ENCODE assay signal across 11 cellular contexts in genomic region chr19:50720921-50721291, GRCh38. TPM values are rescaled to one million over a fixed set of nuclear protein-coding genes. Genes with fewer than 3 reads are reported as not detected.
DNase-seq lines count a peak whose midpoint lies in the region; ATAC-seq and TF ChIP-seq lines count a peak whose summit lies in the region.
"Had no signal": no experiment of that assay in that cellular context is flagged by ENCODE, and none has a peak within 500 bp of the region (broad histone marks: within the 10 kb centered on the region; RNA-seq: fewer than 3 reads in every experiment).

No MANE protein-coding gene starts in this region.

- no peak overlapping the region for H3K4me3 ChIP-seq in Caco-2 (ENCODE audit: low read depth, low read length)
- no peak overlapping the region for H3K4me3 ChIP-seq in kidney epithelial cell (ENCODE audit: low read depth, low read length)

- H3K27ac ChIP-seq in substantia nigra (ENCODE audit: low read depth, low read length, poor library complexity, severe bottlenecking): no peak overlapping the region

- H3K36me3 Mint-ChIP-seq in Caco-2 (ENCODE audit: insufficient read depth, unreplicated experiment) (peaks cover 6% of the 10 kb centered on the region), WTC11 (no peaks in the 10 kb centered on the region)

- intact Hi-C loops in Caco-2 (cut with micrococcal nuclease; ENCODE audit: unreplicated experiment): loop anchor here (5.0 kb wide), 1 partner anchor 61 kb away; no protein-coding TSS in a partner anchor

- H3K27ac Mint-ChIP-seq in Caco-2 (ENCODE audit: unreplicated experiment) (no peak overlapping the region), WTC11 (no peak overlapping the region)

- no peaks in the 10 kb centered on the region for H3K4me1 ChIP-seq in Caco-2

- H3K9me3 Mint-ChIP-seq in Caco-2 (ENCODE audit: unreplicated experiment) (no peaks in the 10 kb centered on the region), WTC11 (no peaks in the 10 kb centered on the region)

- H3K4me3 Mint-ChIP-seq in Caco-2 (ENCODE audit: unreplicated experiment) (peak overlapping the region; percentile 52), WTC11 (peak overlapping the region; percentile 56)

- POLR2A ChIA-PET in Caco-2 (lab: Charles Lee): no interaction called here
- POLR2A ChIA-PET in WTC11 (lab: Charles Lee): interaction anchor here (0.8 to 0.9 kb wide), 2 partner anchors 61 to 210 kb away, joined by 3 read pairs; partner anchors contain the start of gene JOSD2

- H3K36me3 ChIP-seq in Caco-2 (ENCODE audit: control insufficient read depth, insufficient read depth, low read length): no peaks in the 10 kb centered on the region
- no peaks in the 10 kb centered on the region for H3K36me3 ChIP-seq in kidney epithelial cell (ENCODE audit: control insufficient read depth, insufficient read depth, low read length)

- H3K9me3 ChIP-seq in Caco-2: no peaks in the 10 kb centered on the region

- CTCF ChIA-PET in Caco-2 (lab: Charles Lee) (interaction anchor here (0.6 to 1.2 kb wide), 3 partner anchors 22 to 63 kb away, joined by 3 to 7 read pairs (median 4); no protein-coding TSS in a partner anchor), WTC11 (lab: Charles Lee) (interaction anchor here (0.5 to 6.7 kb wide), 15 partner anchors 17 to 376 kb away, joined by 3 to 195 read pairs (median 4); no protein-coding TSS in a partner anchor)

- peaks cover 40% of the 10 kb centered on the region for H3K27me3 Mint-ChIP-seq in Caco-2 (ENCODE audit: insufficient read depth, unreplicated experiment)
- H3K27me3 Mint-ChIP-seq in WTC11 (ENCODE audit: low read depth): peaks cover 48% of the 10 kb centered on the region

- DNase-seq in Caco-2 (peak in 1 of 2 experiments; percentile 18), KBM-7 (peak; percentile 47), WTC11 (ENCODE audit: low spot score) (peak; percentile 36), kidney epithelial cell (ENCODE audit: low read depth) (no peak), T-helper 9 cell (no peak), NCI-H1417 (lab: John Stamatoyannopoulos, UW) (no peak), cerebellar nuclear complex (lab: John Stamatoyannopoulos, UW) (no peak), substantia nigra (lab: John Stamatoyannopoulos, UW) (no peak)
- DNase-seq: activated CD4-positive, alpha-beta T cell treated with anti-CD3 and anti-CD28 coated beads, Interleukin-2, amount 50 U/mL, for 48 hours; NCI-H1092 had no signal

- H3K4me1 Mint-ChIP-seq in Caco-2 (ENCODE audit: low read depth, unreplicated experiment): peaks cover 10% of the 10 kb centered on the region
- H3K4me1 Mint-ChIP-seq in WTC11: peaks cover 45% of the 10 kb centered on the region

- in situ Hi-C loops in KBM-7 (cut with MboI; ENCODE audit: low pct_unique_long_range_greater_than_20kb, low sequenced_read_pairs): no loop called here

- ATAC-seq in WTC11: no peak

- peak in 1 of 2 experiments; percentile 22 for TF ChIP-seq CTCF in Caco-2 (IDR thresholded peaks at IDR 0.05; ENCODE audit: insufficient read depth in 1 of 2, low read depth in 1 of 2, low read length in 1 of 2, severe bottlenecking in 1 of 2, unreplicated experiment in 1 of 2)
- TF ChIP-seq CTCF in WTC11 (IDR thresholded peaks at IDR 0.05): no peak
- TF ChIP-seq CTCF in kidney epithelial cell (IDR thresholded peaks at IDR 0.05; ENCODE audit: insufficient read depth, low read length, poor library complexity, severe bottlenecking): peak; percentile 2

- H3K27me3 ChIP-seq in Caco-2 (replicated peaks; ENCODE audit: control insufficient read depth, insufficient read depth, low read length): peaks cover 2% of the 10 kb centered on the region
- H3K27me3 ChIP-seq in kidney epithelial cell (ENCODE audit: control insufficient read depth, insufficient read depth, low read length): peaks cover 28% of the 10 kb centered on the region

- BruUV-seq in Caco-2 (replicated peaks; lab: Mats Ljungman, UMichigan): no TSS peak

TF ChIP-seq in WTC11, 78 proteins besides CTCF, POLR2A, EP300 and RAD21 (continues in another document):
- TF ChIP-seq NR2C2 (CRISPR knock-in tag; IDR thresholded peaks at IDR 0.05) (no peak), STAT6 (CRISPR knock-in tag; conservative IDR thresholded peaks at IDR 0.05; ENCODE audit: low read depth) (no peak), ZNF232 (CRISPR knock-in tag; IDR thresholded peaks at IDR 0.05) (no peak), GABPB1 (CRISPR knock-in tag; IDR thresholded peaks at IDR 0.05) (no peak), TEAD1 (CRISPR knock-in tag; IDR thresholded peaks at IDR 0.05) (no peak), SMAD4 (CRISPR knock-in tag; IDR thresholded peaks at IDR 0.05) (no peak), ATF3 (CRISPR knock-in tag; conservative IDR thresholded peaks at IDR 0.05) (no peak), JUN (CRISPR knock-in tag; IDR thresholded peaks at IDR 0.05) (no peak), ZNF317 (CRISPR knock-in tag; IDR thresholded peaks at IDR 0.05; ENCODE audit: borderline replicate concordance, low read depth) (no peak), USF1 (CRISPR knock-in tag; IDR thresholded peaks at IDR 0.05) (no peak), MXD4 (CRISPR knock-in tag; IDR thresholded peaks at IDR 0.05; ENCODE audit: borderline replicate concordance) (no peak)
- TF ChIP-seq, protein P1, sequence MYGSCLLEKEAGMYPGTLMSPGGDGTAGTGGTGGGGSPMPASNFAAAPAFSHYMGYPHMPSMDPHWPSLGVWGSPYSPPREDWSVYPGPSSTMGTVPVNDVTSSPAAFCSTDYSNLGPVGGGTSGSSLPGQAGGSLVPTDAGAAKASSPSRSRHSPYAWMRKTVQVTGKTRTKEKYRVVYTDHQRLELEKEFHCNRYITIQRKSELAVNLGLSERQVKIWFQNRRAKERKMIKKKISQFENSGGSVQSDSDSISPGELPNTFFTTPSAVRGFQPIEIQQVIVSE (CRISPR knock-in tag; IDR thresholded peaks at IDR 0.05; ENCODE audit: borderline replicate concordance): no peak
- TF ChIP-seq, protein P2, sequence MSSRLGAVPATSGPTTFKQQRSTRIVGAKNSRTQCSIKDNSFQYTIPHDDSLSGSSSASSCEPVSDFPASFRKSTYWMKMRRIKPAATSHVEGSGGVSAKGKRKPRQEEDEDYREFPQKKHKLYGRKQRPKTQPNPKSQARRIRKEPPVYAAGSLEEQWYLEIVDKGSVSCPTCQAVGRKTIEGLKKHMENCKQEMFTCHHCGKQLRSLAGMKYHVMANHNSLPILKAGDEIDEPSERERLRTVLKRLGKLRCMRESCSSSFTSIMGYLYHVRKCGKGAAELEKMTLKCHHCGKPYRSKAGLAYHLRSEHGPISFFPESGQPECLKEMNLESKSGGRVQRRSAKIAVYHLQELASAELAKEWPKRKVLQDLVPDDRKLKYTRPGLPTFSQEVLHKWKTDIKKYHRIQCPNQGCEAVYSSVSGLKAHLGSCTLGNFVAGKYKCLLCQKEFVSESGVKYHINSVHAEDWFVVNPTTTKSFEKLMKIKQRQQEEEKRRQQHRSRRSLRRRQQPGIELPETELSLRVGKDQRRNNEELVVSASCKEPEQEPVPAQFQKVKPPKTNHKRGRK (CRISPR knock-in tag; IDR thresholded peaks at IDR 0.05; ENCODE audit: borderline replicate concordance): no peak
- TF ChIP-seq, protein P3, sequence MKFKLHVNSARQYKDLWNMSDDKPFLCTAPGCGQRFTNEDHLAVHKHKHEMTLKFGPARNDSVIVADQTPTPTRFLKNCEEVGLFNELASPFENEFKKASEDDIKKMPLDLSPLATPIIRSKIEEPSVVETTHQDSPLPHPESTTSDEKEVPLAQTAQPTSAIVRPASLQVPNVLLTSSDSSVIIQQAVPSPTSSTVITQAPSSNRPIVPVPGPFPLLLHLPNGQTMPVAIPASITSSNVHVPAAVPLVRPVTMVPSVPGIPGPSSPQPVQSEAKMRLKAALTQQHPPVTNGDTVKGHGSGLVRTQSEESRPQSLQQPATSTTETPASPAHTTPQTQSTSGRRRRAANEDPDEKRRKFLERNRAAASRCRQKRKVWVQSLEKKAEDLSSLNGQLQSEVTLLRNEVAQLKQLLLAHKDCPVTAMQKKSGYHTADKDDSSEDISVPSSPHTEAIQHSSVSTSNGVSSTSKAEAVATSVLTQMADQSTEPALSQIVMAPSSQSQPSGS (CRISPR knock-in tag; IDR thresholded peaks at IDR 0.05; ENCODE audit: borderline replicate concordance, low read depth): no peak

RNA-seq across cellular contexts. Expression of gene SHANK1, which starts 1.3 kb away (rescaled TPM):
- total RNA-seq in Caco-2 (2022): not detected in 2 replicates
- 3.9 to 8.7 TPM (median 5.0 TPM) in 3 replicates for total RNA-seq in WTC11 (2021)
- total RNA-seq in kidney epithelial cell: 1.2 and 1.6 TPM in 2 replicates
- total RNA-seq: astrocyte had no signal

RNA-seq across cellular contexts. Expression of gene CLEC11A, which starts 2.3 kb away (rescaled TPM):
- total RNA-seq in Caco-2 (2022) (0.51 and 1.1 TPM in 2 replicates), WTC11 (2021) (7.6 to 9.5 TPM (median 8.2 TPM) in 3 replicates), kidney epithelial cell (6.0 and 12.4 TPM in 2 replicates)
- total RNA-seq: astrocyte had no signal

RNA-seq across cellular contexts. Expression of gene GPR32, which starts 49.4 kb away (rescaled TPM):
- total RNA-seq in Caco-2 (2022): not detected in 2 replicates
- total RNA-seq in WTC11 (2021): not detected in 3 replicates
- total RNA-seq in kidney epithelial cell: not detected in 2 replicates
- total RNA-seq: astrocyte had no signal

Comparison
In these comparisons a context has a peak if more than half of its experiments do, and no peak if none do; other contexts are left out.
1. DNase-seq: peak in KBM-7 (single experiment) and WTC11 (single experiment); none in kidney epithelial cell (single experiment), T-helper 9 cell (single experiment), NCI-H1417 (0 of 3), cerebellar nuclear complex (0 of 2) and substantia nigra (0 of 49).